ENCODE assay signal across 13 cellular contexts in the genomic region with DNA sequence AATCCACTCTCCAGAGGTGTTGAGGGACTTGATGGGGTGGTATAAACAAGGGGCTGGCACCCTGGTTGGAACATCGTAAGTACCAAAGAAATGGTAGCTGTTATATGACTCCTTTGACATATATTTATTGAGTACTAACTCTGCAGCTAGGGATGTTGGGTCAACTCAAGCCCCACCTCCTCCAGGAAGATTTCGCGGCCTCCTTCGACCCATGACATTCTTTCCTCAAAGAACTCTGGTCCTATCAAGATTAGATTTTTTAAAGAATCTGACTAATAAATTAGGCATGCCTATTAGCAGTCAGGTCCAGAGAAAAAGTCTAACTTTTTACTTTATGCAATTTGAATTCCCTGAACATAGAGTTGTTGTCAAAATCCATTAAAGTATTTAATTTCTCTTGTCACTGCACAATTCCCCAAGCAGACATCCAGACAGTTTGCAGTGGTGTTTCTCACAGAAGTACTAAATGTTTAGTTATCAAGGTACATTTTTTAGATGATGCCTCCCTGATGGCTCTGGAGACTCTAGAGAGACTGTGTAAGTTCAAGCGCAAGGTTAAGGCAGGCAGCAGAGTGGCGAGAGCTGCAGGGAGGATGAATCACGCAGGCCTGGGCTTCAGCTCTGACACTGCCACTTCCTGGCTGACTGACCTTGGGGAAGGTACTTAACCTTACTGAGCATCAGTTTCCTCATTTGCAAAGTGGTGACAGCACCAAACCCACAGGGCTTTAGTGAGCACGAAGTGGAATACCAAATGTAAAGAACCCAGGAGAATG.
DNase-seq lines count a peak whose midpoint lies in the region; ATAC-seq and TF ChIP-seq lines count a peak whose summit lies in the region.
"Had no signal": no experiment of that assay in that cellular context is flagged by ENCODE, and none has a peak within 500 bp of the region (broad histone marks: within the 10 kb centered on the region; RNA-seq: fewer than 3 reads in every experiment).

No MANE protein-coding gene starts in this region.

- no peak for TF ChIP-seq RAD21 in neural cell (conservative IDR thresholded peaks at IDR 0.05)

- H3K9me2 ChIP-seq in OCI-LY1 (ENCODE audit: low read depth, low read length): no peaks in the 10 kb centered on the region
- no peaks in the 10 kb centered on the region for H3K9me2 ChIP-seq in neural cell (ENCODE audit: insufficient read depth, low read length)

- H3F3A ChIP-seq in OCI-LY1 (ENCODE audit: insufficient read depth, low read length) (no peaks in the 10 kb centered on the region), neural cell (ENCODE audit: insufficient read depth, low read length, poor library complexity, severe bottlenecking) (no peaks in the 10 kb centered on the region)

- peaks cover 5% of the 10 kb centered on the region for H3K36me3 Mint-ChIP-seq in MCF 10A (ENCODE audit: insufficient read depth, unreplicated experiment)
- H3K36me3 Mint-ChIP-seq: CD8-positive, alpha-beta T cell; naive B cell had no signal

- WGBS in ectodermal cell, 2 experiments: 66 to 70% methylated on average over 7 to 8 of the region's 8 CpGs

- H3K4me1 ChIP-seq in OCI-LY1 (ENCODE audit: insufficient read depth, low read length, severe bottlenecking) (peaks cover 81% of the 10 kb centered on the region), ectodermal cell (ENCODE audit: control insufficient read depth, insufficient read depth, low read length) (peaks cover 49% of the 10 kb centered on the region)

- no peaks in the 10 kb centered on the region for H3K79me2 ChIP-seq in OCI-LY1 (ENCODE audit: insufficient read depth, low read length)
- no peaks in the 10 kb centered on the region for H3K79me2 ChIP-seq in neural cell (replicated peaks; ENCODE audit: insufficient read depth, low read length)

- CTCF ChIA-PET in MCF 10A (lab: Yijun Ruan, JAX): interaction anchor here (0.6 to 1.1 kb wide), 2 partner anchors 113 to 408 kb away, joined by 3 read pairs; no protein-coding TSS in a partner anchor

- no peak for TF ChIP-seq EP300 in neural cell (conservative IDR thresholded peaks at IDR 0.05; ENCODE audit: poor library complexity, severe bottlenecking)

- H3K27ac Mint-ChIP-seq in MCF 10A (ENCODE audit: low read depth, unreplicated experiment): no peak overlapping the region
- H3K27ac Mint-ChIP-seq: CD8-positive, alpha-beta T cell; naive B cell had no signal

- H3K27ac ChIP-seq in OCI-LY1 (ENCODE audit: low read depth, low read length, poor library complexity, severe bottlenecking): peak overlapping the region; percentile 90
- peak overlapping the region; percentile 32 for H3K27ac ChIP-seq in ectodermal cell (ENCODE audit: insufficient read depth, low read depth, low read length, poor library complexity, severe bottlenecking)
- H3K27ac ChIP-seq in neural cell (ENCODE audit: low read length): peak overlapping the region; percentile 68
- H3K27ac ChIP-seq: epithelial cell of prostate had no signal

- H3K9me3 ChIP-seq in OCI-LY1 (ENCODE audit: low read length): no peaks in the 10 kb centered on the region
- no peaks in the 10 kb centered on the region for H3K9me3 ChIP-seq in ectodermal cell (ENCODE audit: control insufficient read depth, low read length)
- H3K9me3 ChIP-seq in neural cell (ENCODE audit: low read length): no peaks in the 10 kb centered on the region

- no peak overlapping the region for H3K4me3 Mint-ChIP-seq in MCF 10A (ENCODE audit: unreplicated experiment)
- H3K4me3 Mint-ChIP-seq: CD8-positive, alpha-beta T cell; naive B cell had no signal

- TF ChIP-seq CTCF in OCI-LY1 (IDR thresholded peaks at IDR 0.05; ENCODE audit: low read length): no peak
- TF ChIP-seq CTCF in neural cell (IDR thresholded peaks at IDR 0.05; ENCODE audit: poor library complexity, severe bottlenecking): no peak
- no peak for TF ChIP-seq CTCF in MCF 10A (IDR thresholded peaks at IDR 0.05; ENCODE audit: unreplicated experiment)

- POLR2A ChIA-PET in MCF 10A (lab: Yijun Ruan, JAX): no interaction called here

- H3K27me3 ChIP-seq in OCI-LY1 (ENCODE audit: insufficient read depth, low read length) (no peaks in the 10 kb centered on the region), ectodermal cell (ENCODE audit: control insufficient read depth, insufficient read depth, low read length, poor library complexity, severe bottlenecking) (peaks cover 13% of the 10 kb centered on the region), neural cell (ENCODE audit: insufficient read depth, low read depth, low read length) (no peaks in the 10 kb centered on the region)

- H3K9me3 Mint-ChIP-seq in MCF 10A (ENCODE audit: unreplicated experiment): no peaks in the 10 kb centered on the region
- H3K9me3 Mint-ChIP-seq: CD8-positive, alpha-beta T cell; naive B cell had no signal

- H3K9ac ChIP-seq in OCI-LY1 (ENCODE audit: low read length) (peak overlapping the region; percentile 67), neural cell (ENCODE audit: low read length) (peak overlapping the region; percentile 56)

- H4K20me1 ChIP-seq in OCI-LY1 (ENCODE audit: insufficient read depth, low read length) (no peaks in the 10 kb centered on the region), neural cell (ENCODE audit: insufficient read depth) (no peaks in the 10 kb centered on the region)

- H3K36me3 ChIP-seq in OCI-LY1 (ENCODE audit: insufficient read depth, low read length) (no peaks in the 10 kb centered on the region), ectodermal cell (ENCODE audit: control insufficient read depth, insufficient read depth, low read length) (no peaks in the 10 kb centered on the region), neural cell (ENCODE audit: insufficient read depth, low read length) (no peaks in the 10 kb centered on the region)

- peak overlapping the region; percentile 22; the same call in 1 of the 2 replicates for H2AFZ ChIP-seq in OCI-LY1 (ENCODE audit: low read length)
- no peak overlapping the region for H2AFZ ChIP-seq in neural cell (ENCODE audit: low read depth, low read length)

- no TSS peak for BruUV-seq in MCF 10A (replicated peaks; lab: Mats Ljungman, UMichigan)

- H3K27me3 Mint-ChIP-seq in MCF 10A (ENCODE audit: insufficient read depth, unreplicated experiment): no peaks in the 10 kb centered on the region
- H3K27me3 Mint-ChIP-seq: naive B cell had no signal

- no peak for ATAC-seq in GM19328 (IDR thresholded peaks at IDR 0.05; ENCODE audit: unreplicated experiment)
- ATAC-seq: CD8-positive, alpha-beta T cell; GM12878 had no signal

- peak overlapping the region; percentile 41 for H3K4me3 ChIP-seq in OCI-LY1 (ENCODE audit: low read depth, low read length, poor library complexity, severe bottlenecking)
- H3K4me3 ChIP-seq in ectodermal cell (ENCODE audit: insufficient read depth, low read depth, low read length): peak overlapping the region; percentile 8
- H3K4me3 ChIP-seq in neural cell (ENCODE audit: low read length): peak overlapping the region; percentile 54
- H3K4me3 ChIP-seq: GM12878 had no signal

- intact Hi-C loops in MCF 10A (cut with micrococcal nuclease): no loop called here

- DNase-seq in ELR (ENCODE audit: low read depth): peak; percentile 82
- DNase-seq in MCF 10A (ENCODE audit: unreplicated experiment): no peak
- DNase-seq in HUDEP-2 (lab: John Stamatoyannopoulos, UW; ENCODE audit: unreplicated experiment in 76 of 76): no peak
- no peak for DNase-seq in NCI-H446 (lab: John Stamatoyannopoulos, UW)
- DNase-seq: CD8-positive, alpha-beta T cell; naive B cell; NCI-H82 had no signal

- H3K4me1 Mint-ChIP-seq in MCF 10A (ENCODE audit: insufficient read depth, unreplicated experiment): no peaks in the 10 kb centered on the region

- peak overlapping the region; percentile 74 for H3K4me2 ChIP-seq in OCI-LY1 (ENCODE audit: low read length)
- peak overlapping the region; percentile 31 for H3K4me2 ChIP-seq in neural cell (ENCODE audit: low read length)

TF ChIP-seq in neural cell, 6 proteins besides CTCF, POLR2A, EP300 and RAD21:
- TF ChIP-seq SMC3 (conservative IDR thresholded peaks at IDR 0.05; ENCODE audit: poor library complexity) (no peak), POLR2AphosphoS5 (IDR thresholded peaks at IDR 0.05) (no peak), MXI1 (conservative IDR thresholded peaks at IDR 0.05; ENCODE audit: poor library complexity, severe bottlenecking) (no peak), EZH2 (IDR thresholded peaks at IDR 0.05; ENCODE audit: borderline replicate concordance, insufficient read depth, low read length, poor library complexity, severe bottlenecking) (no peak), TAF1 (IDR thresholded peaks at IDR 0.05; ENCODE audit: low read depth) (no peak)
- TF ChIP-seq, protein P1, sequence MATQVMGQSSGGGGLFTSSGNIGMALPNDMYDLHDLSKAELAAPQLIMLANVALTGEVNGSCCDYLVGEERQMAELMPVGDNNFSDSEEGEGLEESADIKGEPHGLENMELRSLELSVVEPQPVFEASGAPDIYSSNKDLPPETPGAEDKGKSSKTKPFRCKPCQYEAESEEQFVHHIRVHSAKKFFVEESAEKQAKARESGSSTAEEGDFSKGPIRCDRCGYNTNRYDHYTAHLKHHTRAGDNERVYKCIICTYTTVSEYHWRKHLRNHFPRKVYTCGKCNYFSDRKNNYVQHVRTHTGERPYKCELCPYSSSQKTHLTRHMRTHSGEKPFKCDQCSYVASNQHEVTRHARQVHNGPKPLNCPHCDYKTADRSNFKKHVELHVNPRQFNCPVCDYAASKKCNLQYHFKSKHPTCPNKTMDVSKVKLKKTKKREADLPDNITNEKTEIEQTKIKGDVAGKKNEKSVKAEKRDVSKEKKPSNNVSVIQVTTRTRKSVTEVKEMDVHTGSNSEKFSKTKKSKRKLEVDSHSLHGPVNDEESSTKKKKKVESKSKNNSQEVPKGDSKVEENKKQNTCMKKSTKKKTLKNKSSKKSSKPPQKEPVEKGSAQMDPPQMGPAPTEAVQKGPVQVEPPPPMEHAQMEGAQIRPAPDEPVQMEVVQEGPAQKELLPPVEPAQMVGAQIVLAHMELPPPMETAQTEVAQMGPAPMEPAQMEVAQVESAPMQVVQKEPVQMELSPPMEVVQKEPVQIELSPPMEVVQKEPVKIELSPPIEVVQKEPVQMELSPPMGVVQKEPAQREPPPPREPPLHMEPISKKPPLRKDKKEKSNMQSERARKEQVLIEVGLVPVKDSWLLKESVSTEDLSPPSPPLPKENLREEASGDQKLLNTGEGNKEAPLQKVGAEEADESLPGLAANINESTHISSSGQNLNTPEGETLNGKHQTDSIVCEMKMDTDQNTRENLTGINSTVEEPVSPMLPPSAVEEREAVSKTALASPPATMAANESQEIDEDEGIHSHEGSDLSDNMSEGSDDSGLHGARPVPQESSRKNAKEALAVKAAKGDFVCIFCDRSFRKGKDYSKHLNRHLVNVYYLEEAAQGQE (IDR thresholded peaks at IDR 0.05; ENCODE audit: borderline replicate concordance): no peak

Comparison
In these comparisons a context has a peak if more than half of its experiments do, and no peak if none do; other contexts are left out.
1. H3K27ac ChIP-seq: peak in every context shown above with its lines; median percentile 90 in OCI-LY1; 68 in neural cell; 32 in ectodermal cell.